In the genomic region with DNA sequence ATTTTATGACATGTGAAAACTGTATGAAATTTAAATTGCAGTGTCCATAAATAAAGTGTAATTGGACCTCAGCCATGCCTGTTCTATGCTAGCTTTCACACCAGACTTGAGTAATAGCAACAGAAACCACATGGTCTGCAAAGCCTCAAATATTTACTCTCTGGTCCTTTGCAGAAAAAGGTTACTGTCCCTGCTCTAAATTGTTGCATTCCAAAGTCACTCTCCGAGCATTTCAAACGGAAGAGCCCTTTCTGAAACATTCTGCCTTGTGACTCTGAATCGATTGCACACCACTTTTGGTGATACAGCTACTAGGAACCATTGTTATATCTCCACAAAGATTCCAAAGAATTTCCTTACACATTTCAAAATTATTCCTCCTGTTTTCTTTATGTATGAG, we compare ENCODE assay signal across 1 cellular context.
A peak's percentile ranks its signal among the peaks of the same experiment; 100 is the strongest.
TF ChIP-seq lines count a peak whose summit lies in the region.

No MANE protein-coding gene starts in this region.

TF ChIP-seq in HepG2, 621 proteins besides CTCF, POLR2A, EP300 and RAD21 (continued from another document and continues in another):
- TF ChIP-seq, protein P1, sequence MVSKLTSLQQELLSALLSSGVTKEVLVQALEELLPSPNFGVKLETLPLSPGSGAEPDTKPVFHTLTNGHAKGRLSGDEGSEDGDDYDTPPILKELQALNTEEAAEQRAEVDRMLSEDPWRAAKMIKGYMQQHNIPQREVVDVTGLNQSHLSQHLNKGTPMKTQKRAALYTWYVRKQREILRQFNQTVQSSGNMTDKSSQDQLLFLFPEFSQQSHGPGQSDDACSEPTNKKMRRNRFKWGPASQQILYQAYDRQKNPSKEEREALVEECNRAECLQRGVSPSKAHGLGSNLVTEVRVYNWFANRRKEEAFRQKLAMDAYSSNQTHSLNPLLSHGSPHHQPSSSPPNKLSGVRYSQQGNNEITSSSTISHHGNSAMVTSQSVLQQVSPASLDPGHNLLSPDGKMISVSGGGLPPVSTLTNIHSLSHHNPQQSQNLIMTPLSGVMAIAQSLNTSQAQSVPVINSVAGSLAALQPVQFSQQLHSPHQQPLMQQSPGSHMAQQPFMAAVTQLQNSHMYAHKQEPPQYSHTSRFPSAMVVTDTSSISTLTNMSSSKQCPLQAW (CRISPR knock-in tag; IDR thresholded peaks at IDR 0.05) = peak; percentile 39; the same call in 1 of the 2 replicates
- TF ChIP-seq, protein P2, sequence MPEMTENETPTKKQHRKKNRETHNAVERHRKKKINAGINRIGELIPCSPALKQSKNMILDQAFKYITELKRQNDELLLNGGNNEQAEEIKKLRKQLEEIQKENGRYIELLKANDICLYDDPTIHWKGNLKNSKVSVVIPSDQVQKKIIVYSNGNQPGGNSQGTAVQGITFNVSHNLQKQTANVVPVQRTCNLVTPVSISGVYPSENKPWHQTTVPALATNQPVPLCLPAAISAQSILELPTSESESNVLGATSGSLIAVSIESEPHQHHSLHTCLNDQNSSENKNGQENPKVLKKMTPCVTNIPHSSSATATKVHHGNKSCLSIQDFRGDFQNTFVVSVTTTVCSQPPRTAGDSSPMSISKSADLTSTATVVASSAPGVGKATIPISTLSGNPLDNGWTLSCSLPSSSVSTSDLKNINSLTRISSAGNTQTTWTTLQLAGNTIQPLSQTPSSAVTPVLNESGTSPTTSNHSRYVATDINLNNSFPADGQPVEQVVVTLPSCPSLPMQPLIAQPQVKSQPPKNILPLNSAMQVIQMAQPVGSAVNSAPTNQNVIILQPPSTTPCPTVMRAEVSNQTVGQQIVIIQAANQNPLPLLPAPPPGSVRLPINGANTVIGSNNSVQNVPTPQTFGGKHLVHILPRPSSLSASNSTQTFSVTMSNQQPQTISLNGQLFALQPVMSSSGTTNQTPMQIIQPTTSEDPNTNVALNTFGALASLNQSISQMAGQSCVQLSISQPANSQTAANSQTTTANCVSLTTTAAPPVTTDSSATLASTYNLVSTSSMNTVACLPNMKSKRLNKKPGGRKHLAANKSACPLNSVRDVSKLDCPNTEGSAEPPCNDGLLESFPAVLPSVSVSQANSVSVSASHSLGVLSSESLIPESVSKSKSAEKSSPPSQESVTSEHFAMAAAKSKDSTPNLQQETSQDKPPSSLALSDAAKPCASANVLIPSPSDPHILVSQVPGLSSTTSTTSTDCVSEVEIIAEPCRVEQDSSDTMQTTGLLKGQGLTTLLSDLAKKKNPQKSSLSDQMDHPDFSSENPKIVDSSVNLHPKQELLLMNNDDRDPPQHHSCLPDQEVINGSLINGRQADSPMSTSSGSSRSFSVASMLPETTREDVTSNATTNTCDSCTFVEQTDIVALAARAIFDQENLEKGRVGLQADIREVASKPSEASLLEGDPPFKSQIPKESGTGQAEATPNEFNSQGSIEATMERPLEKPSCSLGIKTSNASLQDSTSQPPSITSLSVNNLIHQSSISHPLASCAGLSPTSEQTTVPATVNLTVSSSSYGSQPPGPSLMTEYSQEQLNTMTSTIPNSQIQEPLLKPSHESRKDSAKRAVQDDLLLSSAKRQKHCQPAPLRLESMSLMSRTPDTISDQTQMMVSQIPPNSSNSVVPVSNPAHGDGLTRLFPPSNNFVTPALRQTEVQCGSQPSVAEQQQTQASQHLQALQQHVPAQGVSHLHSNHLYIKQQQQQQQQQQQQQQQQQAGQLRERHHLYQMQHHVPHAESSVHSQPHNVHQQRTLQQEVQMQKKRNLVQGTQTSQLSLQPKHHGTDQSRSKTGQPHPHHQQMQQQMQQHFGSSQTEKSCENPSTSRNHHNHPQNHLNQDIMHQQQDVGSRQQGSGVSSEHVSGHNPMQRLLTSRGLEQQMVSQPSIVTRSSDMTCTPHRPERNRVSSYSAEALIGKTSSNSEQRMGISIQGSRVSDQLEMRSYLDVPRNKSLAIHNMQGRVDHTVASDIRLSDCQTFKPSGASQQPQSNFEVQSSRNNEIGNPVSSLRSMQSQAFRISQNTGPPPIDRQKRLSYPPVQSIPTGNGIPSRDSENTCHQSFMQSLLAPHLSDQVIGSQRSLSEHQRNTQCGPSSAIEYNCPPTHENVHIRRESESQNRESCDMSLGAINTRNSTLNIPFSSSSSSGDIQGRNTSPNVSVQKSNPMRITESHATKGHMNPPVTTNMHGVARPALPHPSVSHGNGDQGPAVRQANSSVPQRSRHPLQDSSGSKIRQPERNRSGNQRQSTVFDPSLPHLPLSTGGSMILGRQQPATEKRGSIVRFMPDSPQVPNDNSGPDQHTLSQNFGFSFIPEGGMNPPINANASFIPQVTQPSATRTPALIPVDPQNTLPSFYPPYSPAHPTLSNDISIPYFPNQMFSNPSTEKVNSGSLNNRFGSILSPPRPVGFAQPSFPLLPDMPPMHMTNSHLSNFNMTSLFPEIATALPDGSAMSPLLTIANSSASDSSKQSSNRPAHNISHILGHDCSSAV (CRISPR knock-in tag; IDR thresholded peaks at IDR 0.05; ENCODE audit: borderline replicate concordance) = no peak
- TF ChIP-seq POGZ (CRISPR knock-in tag; IDR thresholded peaks at IDR 0.05) = peak; percentile 74; the same call in 1 of the 2 replicates
- no peak for TF ChIP-seq KLF11 (CRISPR knock-in tag; IDR thresholded peaks at IDR 0.05)
- TF ChIP-seq, protein P3, sequence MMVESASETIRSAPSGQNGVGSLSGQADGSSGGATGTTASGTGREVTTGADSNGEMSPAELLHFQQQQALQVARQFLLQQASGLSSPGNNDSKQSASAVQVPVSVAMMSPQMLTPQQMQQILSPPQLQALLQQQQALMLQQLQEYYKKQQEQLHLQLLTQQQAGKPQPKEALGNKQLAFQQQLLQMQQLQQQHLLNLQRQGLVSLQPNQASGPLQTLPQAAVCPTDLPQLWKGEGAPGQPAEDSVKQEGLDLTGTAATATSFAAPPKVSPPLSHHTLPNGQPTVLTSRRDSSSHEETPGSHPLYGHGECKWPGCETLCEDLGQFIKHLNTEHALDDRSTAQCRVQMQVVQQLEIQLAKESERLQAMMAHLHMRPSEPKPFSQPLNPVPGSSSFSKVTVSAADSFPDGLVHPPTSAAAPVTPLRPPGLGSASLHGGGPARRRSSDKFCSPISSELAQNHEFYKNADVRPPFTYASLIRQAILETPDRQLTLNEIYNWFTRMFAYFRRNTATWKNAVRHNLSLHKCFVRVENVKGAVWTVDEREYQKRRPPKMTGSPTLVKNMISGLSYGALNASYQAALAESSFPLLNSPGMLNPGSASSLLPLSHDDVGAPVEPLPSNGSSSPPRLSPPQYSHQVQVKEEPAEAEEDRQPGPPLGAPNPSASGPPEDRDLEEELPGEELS (CRISPR knock-in tag; IDR thresholded peaks at IDR 0.05) = peak; percentile 82
- TF ChIP-seq ZNF530 (CRISPR knock-in tag; IDR thresholded peaks at IDR 0.05; ENCODE audit: low read depth) = no peak
- no peak for TF ChIP-seq POLR2AphosphoS5 (IDR thresholded peaks at IDR 0.05; ENCODE audit: low read depth, low read length)
- TF ChIP-seq, protein P4, sequence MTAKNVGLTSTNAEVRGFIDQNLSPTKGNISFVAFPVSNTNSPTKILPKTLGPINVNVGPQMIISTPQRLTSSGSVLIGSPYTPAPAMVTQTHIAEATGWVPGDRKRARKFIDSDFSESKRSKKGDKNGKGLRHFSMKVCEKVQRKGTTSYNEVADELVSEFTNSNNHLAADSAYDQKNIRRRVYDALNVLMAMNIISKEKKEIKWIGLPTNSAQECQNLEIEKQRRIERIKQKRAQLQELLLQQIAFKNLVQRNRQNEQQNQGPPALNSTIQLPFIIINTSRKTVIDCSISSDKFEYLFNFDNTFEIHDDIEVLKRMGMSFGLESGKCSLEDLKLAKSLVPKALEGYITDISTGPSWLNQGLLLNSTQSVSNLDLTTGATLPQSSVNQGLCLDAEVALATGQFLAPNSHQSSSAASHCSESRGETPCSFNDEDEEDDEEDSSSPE (CRISPR knock-in tag; IDR thresholded peaks at IDR 0.05) = peak; percentile 61
- no peak; the same call in 1 of the 2 replicates for TF ChIP-seq ZMYM2 (CRISPR knock-in tag; IDR thresholded peaks at IDR 0.05)
- 0 out of 2 replicates have a peak, but pooled peaks have one; percentile 34 for TF ChIP-seq YEATS4 (CRISPR knock-in tag; IDR thresholded peaks at IDR 0.05; ENCODE audit: borderline replicate concordance)
- TF ChIP-seq, protein P5, sequence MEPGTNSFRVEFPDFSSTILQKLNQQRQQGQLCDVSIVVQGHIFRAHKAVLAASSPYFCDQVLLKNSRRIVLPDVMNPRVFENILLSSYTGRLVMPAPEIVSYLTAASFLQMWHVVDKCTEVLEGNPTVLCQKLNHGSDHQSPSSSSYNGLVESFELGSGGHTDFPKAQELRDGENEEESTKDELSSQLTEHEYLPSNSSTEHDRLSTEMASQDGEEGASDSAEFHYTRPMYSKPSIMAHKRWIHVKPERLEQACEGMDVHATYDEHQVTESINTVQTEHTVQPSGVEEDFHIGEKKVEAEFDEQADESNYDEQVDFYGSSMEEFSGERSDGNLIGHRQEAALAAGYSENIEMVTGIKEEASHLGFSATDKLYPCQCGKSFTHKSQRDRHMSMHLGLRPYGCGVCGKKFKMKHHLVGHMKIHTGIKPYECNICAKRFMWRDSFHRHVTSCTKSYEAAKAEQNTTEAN (CRISPR knock-in tag; conservative IDR thresholded peaks at IDR 0.05) = peak; percentile 77
- no peak for TF ChIP-seq NPAS2 (CRISPR knock-in tag; IDR thresholded peaks at IDR 0.05; ENCODE audit: borderline replicate concordance)
- TF ChIP-seq, protein P6, sequence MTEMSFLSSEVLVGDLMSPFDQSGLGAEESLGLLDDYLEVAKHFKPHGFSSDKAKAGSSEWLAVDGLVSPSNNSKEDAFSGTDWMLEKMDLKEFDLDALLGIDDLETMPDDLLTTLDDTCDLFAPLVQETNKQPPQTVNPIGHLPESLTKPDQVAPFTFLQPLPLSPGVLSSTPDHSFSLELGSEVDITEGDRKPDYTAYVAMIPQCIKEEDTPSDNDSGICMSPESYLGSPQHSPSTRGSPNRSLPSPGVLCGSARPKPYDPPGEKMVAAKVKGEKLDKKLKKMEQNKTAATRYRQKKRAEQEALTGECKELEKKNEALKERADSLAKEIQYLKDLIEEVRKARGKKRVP (CRISPR knock-in tag; IDR thresholded peaks at IDR 0.05) = peak in 1 of 2 experiments; percentile 36; a peak in 1 of 4 replicates
- TF ChIP-seq DR1 (CRISPR knock-in tag; IDR thresholded peaks at IDR 0.05) = no peak
- TF ChIP-seq TBL1XR1 (IDR thresholded peaks at IDR 0.05; ENCODE audit: borderline replicate concordance, low read length, partially characterized antibody) = no peak
- TF ChIP-seq SAP130 (CRISPR knock-in tag; IDR thresholded peaks at IDR 0.05; ENCODE audit: low read depth) = peak; percentile 81
- no peak for TF ChIP-seq ZNF256 (CRISPR knock-in tag; conservative IDR thresholded peaks at IDR 0.05)
- peak; percentile 62; the same call in 1 of the 2 replicates for TF ChIP-seq RORA (CRISPR knock-in tag; IDR thresholded peaks at IDR 0.05)
- TF ChIP-seq, protein P7, sequence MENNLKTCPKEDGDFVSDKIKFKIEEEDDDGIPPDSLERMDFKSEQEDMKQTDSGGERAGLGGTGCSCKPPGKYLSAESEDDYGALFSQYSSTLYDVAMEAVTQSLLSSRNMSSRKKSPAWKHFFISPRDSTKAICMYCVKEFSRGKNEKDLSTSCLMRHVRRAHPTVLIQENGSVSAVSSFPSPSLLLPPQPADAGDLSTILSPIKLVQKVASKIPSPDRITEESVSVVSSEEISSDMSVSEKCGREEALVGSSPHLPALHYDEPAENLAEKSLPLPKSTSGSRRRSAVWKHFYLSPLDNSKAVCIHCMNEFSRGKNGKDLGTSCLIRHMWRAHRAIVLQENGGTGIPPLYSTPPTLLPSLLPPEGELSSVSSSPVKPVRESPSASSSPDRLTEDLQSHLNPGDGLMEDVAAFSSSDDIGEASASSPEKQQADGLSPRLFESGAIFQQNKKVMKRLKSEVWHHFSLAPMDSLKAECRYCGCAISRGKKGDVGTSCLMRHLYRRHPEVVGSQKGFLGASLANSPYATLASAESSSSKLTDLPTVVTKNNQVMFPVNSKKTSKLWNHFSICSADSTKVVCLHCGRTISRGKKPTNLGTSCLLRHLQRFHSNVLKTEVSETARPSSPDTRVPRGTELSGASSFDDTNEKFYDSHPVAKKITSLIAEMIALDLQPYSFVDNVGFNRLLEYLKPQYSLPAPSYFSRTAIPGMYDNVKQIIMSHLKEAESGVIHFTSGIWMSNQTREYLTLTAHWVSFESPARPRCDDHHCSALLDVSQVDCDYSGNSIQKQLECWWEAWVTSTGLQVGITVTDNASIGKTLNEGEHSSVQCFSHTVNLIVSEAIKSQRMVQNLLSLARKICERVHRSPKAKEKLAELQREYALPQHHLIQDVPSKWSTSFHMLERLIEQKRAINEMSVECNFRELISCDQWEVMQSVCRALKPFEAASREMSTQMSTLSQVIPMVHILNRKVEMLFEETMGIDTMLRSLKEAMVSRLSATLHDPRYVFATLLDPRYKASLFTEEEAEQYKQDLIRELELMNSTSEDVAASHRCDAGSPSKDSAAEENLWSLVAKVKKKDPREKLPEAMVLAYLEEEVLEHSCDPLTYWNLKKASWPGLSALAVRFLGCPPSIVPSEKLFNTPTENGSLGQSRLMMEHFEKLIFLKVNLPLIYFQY (CRISPR knock-in tag; IDR thresholded peaks at IDR 0.05; ENCODE audit: borderline replicate concordance) = 0 out of 2 replicates have a peak, but pooled peaks have one; percentile 13
- peak; percentile 43 for TF ChIP-seq PHF5A (CRISPR knock-in tag; IDR thresholded peaks at IDR 0.05; ENCODE audit: low read depth, unreplicated experiment)
- no peak for TF ChIP-seq SOX6 (IDR thresholded peaks at IDR 0.05)
- TF ChIP-seq SOX6 (CRISPR knock-in tag; IDR thresholded peaks at IDR 0.05) = peak; percentile 96
- no peak for TF ChIP-seq ZNF510 (CRISPR knock-in tag; IDR thresholded peaks at IDR 0.05; ENCODE audit: low read depth)
- 0 out of 2 replicates have a peak, but pooled peaks have one; percentile 16 for TF ChIP-seq SRF (IDR thresholded peaks at IDR 0.05; ENCODE audit: low read depth, low read length)
- peak; percentile 62; the same call in 1 of the 2 replicates for TF ChIP-seq EHMT2 (IDR thresholded peaks at IDR 0.05; ENCODE audit: borderline replicate concordance, low read depth, low read length)
- TF ChIP-seq RARG (CRISPR knock-in tag; IDR thresholded peaks at IDR 0.05; ENCODE audit: low read depth) = no peak
- no peak for TF ChIP-seq ZNF12 (CRISPR knock-in tag; IDR thresholded peaks at IDR 0.05)
- TF ChIP-seq, protein P8, sequence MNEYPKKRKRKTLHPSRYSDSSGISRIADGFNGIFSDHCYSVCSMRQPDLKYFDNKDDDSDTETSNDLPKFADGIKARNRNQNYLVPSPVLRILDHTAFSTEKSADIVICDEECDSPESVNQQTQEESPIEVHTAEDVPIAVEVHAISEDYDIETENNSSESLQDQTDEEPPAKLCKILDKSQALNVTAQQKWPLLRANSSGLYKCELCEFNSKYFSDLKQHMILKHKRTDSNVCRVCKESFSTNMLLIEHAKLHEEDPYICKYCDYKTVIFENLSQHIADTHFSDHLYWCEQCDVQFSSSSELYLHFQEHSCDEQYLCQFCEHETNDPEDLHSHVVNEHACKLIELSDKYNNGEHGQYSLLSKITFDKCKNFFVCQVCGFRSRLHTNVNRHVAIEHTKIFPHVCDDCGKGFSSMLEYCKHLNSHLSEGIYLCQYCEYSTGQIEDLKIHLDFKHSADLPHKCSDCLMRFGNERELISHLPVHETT (CRISPR knock-in tag; conservative IDR thresholded peaks at IDR 0.05) = 0 out of 2 replicates have a peak, but pooled peaks have one; percentile 16
- TF ChIP-seq ZNF292 (CRISPR knock-in tag; IDR thresholded peaks at IDR 0.05; ENCODE audit: borderline replicate concordance, low read depth) = peak; percentile 72; the same call in 1 of the 2 replicates
- TF ChIP-seq ZFX (CRISPR knock-in tag; IDR thresholded peaks at IDR 0.05; ENCODE audit: low read depth) = no peak
- 0 out of 2 replicates have a peak, but pooled peaks have one; percentile 48 for TF ChIP-seq ZNF557 (CRISPR knock-in tag; IDR thresholded peaks at IDR 0.05)
- TF ChIP-seq, protein P9, sequence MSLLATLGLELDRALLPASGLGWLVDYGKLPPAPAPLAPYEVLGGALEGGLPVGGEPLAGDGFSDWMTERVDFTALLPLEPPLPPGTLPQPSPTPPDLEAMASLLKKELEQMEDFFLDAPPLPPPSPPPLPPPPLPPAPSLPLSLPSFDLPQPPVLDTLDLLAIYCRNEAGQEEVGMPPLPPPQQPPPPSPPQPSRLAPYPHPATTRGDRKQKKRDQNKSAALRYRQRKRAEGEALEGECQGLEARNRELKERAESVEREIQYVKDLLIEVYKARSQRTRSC (CRISPR knock-in tag; IDR thresholded peaks at IDR 0.05; ENCODE audit: low read depth) = no peak
- TF ChIP-seq SALL2 (CRISPR knock-in tag; IDR thresholded peaks at IDR 0.05) = no peak
- TF ChIP-seq KLF13 (CRISPR knock-in tag; IDR thresholded peaks at IDR 0.05) = no peak
